11 cellular contexts compared by ENCODE assay signal in genomic region chr17:29112780-29113295, GRCh38.
DNase-seq lines count a peak whose midpoint lies in the region; ATAC-seq and TF ChIP-seq lines count a peak whose summit lies in the region.
"Had no signal": no experiment of that assay in that cellular context is flagged by ENCODE, and none has a peak within 500 bp of the region (broad histone marks: within the 10 kb centered on the region; RNA-seq: fewer than 3 reads in every experiment).

No MANE protein-coding gene starts in this region.

- H3K27ac ChIP-seq in RWPE1 (peak overlapping the region; percentile 42), gastrocnemius medialis (peak overlapping the region; percentile 78 to 98 (median 84))

- in situ Hi-C loops in gastrocnemius medialis (cut with MboI; ENCODE audit: low sequenced_read_pairs in 4 of 4): loop anchor here in 1 of 4 donors (10.0 kb wide), 1 partner anchor 148 kb away; no protein-coding TSS in a partner anchor

- peaks cover 71 to 74% of the 10 kb centered on the region in 2 donors for H3K4me1 ChIP-seq in gastrocnemius medialis

- POLR2A ChIA-PET in RWPE1 (lab: Yijun Ruan, JAX; ENCODE audit: low non-redundant PET): no interaction called here

- no peak overlapping the region for H3K4me3 ChIP-seq in fibroblast of the aortic adventitia (ENCODE audit: low read depth, low read length)
- no peak overlapping the region for H3K4me3 ChIP-seq in gastrocnemius medialis
- H3K4me3 ChIP-seq: upper lobe of left lung had no signal

- CTCF ChIA-PET in RWPE1 (lab: Yijun Ruan, JAX): interaction anchor here (0.6 to 2.3 kb wide), 9 partner anchors 11 to 215 kb away, joined by 3 to 36 read pairs (median 4); partner anchors contain the start of gene FLOT2

- TF ChIP-seq CTCF in RWPE1 (conservative IDR thresholded peaks at IDR 0.05; ENCODE audit: low read depth): no peak
- no peak for TF ChIP-seq CTCF in fibroblast of the aortic adventitia (IDR thresholded peaks at IDR 0.05; ENCODE audit: insufficient read depth, low read length)
- no peak for TF ChIP-seq CTCF in gastrocnemius medialis (IDR thresholded peaks at IDR 0.05 in 4 of 5, conservative IDR thresholded peaks at IDR 0.05 in 1 of 5)

- H3K4me1 Mint-ChIP-seq in immature natural killer cell: peaks cover 5 to 8% of the 10 kb centered on the region in 2 donors
- H3K4me1 Mint-ChIP-seq in activated naive CD8-positive, alpha-beta T cell treated with anti-CD3 and anti-CD28 coated beads, Interleukin-2, amount 50 U/mL, for 24 hours: peaks cover 8% of the 10 kb centered on the region

- H3K9me3 Mint-ChIP-seq in immature natural killer cell: no peaks in the 10 kb centered on the region
- no peaks in the 10 kb centered on the region for H3K9me3 Mint-ChIP-seq in activated naive CD8-positive, alpha-beta T cell treated with anti-CD3 and anti-CD28 coated beads, Interleukin-2, amount 50 U/mL, for 24 hours

- peak; percentile 64 for DNase-seq in GF-D8 (lab: John Stamatoyannopoulos, UW)
- DNase-seq in RWPE1 (ENCODE audit: low spot score): no peak
- DNase-seq in fibroblast of the aortic adventitia (ENCODE audit: low read depth): peak; percentile 80
- DNase-seq in gastrocnemius medialis: peak in 1 of 2 donors; percentile 89
- no peak for DNase-seq in immature natural killer cell
- no peak for DNase-seq in AML-193 (lab: John Stamatoyannopoulos, UW)
- no peak for DNase-seq in activated naive CD8-positive, alpha-beta T cell treated with anti-CD3 and anti-CD28 coated beads, Interleukin-2, amount 50 U/mL, for 24 hours
- DNase-seq in activated naive CD4-positive, alpha-beta T cell treated with Interleukin-2 at 50 U/mL for 16 hours: no peak
- DNase-seq: activated CD4-positive, CD25-positive, alpha-beta regulatory T cell; activated gamma-delta T cell; upper lobe of left lung had no signal

- H3K36me3 Mint-ChIP-seq in immature natural killer cell: peaks cover 6 to 32% (median 13%) of the 10 kb centered on the region in 3 donors
- peaks cover 3% of the 10 kb centered on the region for H3K36me3 Mint-ChIP-seq in activated naive CD8-positive, alpha-beta T cell treated with anti-CD3 and anti-CD28 coated beads, Interleukin-2, amount 50 U/mL, for 24 hours (ENCODE audit: low read depth)

- no peak overlapping the region for H3K4me3 Mint-ChIP-seq in immature natural killer cell
- H3K4me3 Mint-ChIP-seq in activated naive CD8-positive, alpha-beta T cell treated with anti-CD3 and anti-CD28 coated beads, Interleukin-2, amount 50 U/mL, for 24 hours: no peak overlapping the region

- no peak overlapping the region for H3K27ac Mint-ChIP-seq in immature natural killer cell
- H3K27ac Mint-ChIP-seq in activated naive CD8-positive, alpha-beta T cell treated with anti-CD3 and anti-CD28 coated beads, Interleukin-2, amount 50 U/mL, for 24 hours: no peak overlapping the region

- H3K9me3 ChIP-seq in gastrocnemius medialis: no peaks in the 10 kb centered on the region
- H3K9me3 ChIP-seq: upper lobe of left lung had no signal

- ATAC-seq in gastrocnemius medialis: peak; percentile 10 to 39
- no peak for ATAC-seq in activated naive CD8-positive, alpha-beta T cell treated with anti-CD3 and anti-CD28 coated beads, Interleukin-2, amount 50 U/mL, for 24 hours

- intact Hi-C loops in gastrocnemius medialis (cut with DNase I; ENCODE audit: low total_unique reads): loop anchor here (5.0 kb wide), 1 partner anchor 386 kb away; the partner anchor contains the start of genes NEK8 and TLCD1

- peaks cover 0 to 67% of the 10 kb centered on the region in 2 donors for H3K36me3 ChIP-seq in gastrocnemius medialis

- H3K27me3 ChIP-seq in gastrocnemius medialis: no peaks in the 10 kb centered on the region
- H3K27me3 ChIP-seq: upper lobe of left lung had no signal

- H3K27me3 Mint-ChIP-seq in immature natural killer cell (ENCODE audit: low read depth in 3 of 3): peaks cover 0 to 1% (median 0%) of the 10 kb centered on the region in 3 donors
- H3K27me3 Mint-ChIP-seq in activated naive CD8-positive, alpha-beta T cell treated with anti-CD3 and anti-CD28 coated beads, Interleukin-2, amount 50 U/mL, for 24 hours: no peaks in the 10 kb centered on the region

- no peak for TF ChIP-seq POLR2A in gastrocnemius medialis (IDR thresholded peaks at IDR 0.05)

Comparison
In these comparisons a context has a peak if more than half of its experiments do, and no peak if none do; other contexts are left out.
1. DNase-seq: peak in GF-D8 (single experiment) and fibroblast of the aortic adventitia (single experiment); none in RWPE1 (single experiment), immature natural killer cell (0 of 3), AML-193 (0 of 2), activated naive CD8-positive, alpha-beta T cell treated with anti-CD3 and anti-CD28 coated beads, Interleukin-2, amount 50 U/mL, for 24 hours (single experiment) and activated naive CD4-positive, alpha-beta T cell treated with Interleukin-2 at 50 U/mL for 16 hours (single experiment).